21 cellular contexts compared by ENCODE assay signal in genomic region chr17:4667166-4667565, GRCh38. TPM values are rescaled to one million over a fixed set of nuclear protein-coding genes. Genes with fewer than 3 reads are reported as not detected.
DNase-seq lines count a peak whose midpoint lies in the region; ATAC-seq and TF ChIP-seq lines count a peak whose summit lies in the region.
"Had no signal": no experiment of that assay in that cellular context is flagged by ENCODE, and none has a peak within 500 bp of the region (broad histone marks: within the 10 kb centered on the region; RNA-seq: fewer than 3 reads in every experiment).

No MANE protein-coding gene starts in this region.

- H3K9me2 ChIP-seq in neural cell (ENCODE audit: insufficient read depth, low read length): no peaks in the 10 kb centered on the region

- peak; percentile 51 for TF ChIP-seq EP300 in neural cell (conservative IDR thresholded peaks at IDR 0.05; ENCODE audit: poor library complexity, severe bottlenecking)

- no peak overlapping the region for H3K4me3 Mint-ChIP-seq in dendritic cell treated with granulocyte-macrophage colony-stimulating factor and Interleukin-4, amounts not matched to agents 40 ng/mL and 50 ng/mL, for 4 days
- no peak overlapping the region for H3K4me3 Mint-ChIP-seq in stimulated activated memory B cell treated with anti-CD40 and anti-IgM and Interleukin-4, amounts not matched to agents 10 μg/mL and 1 μg/mL and 100 μg/mL, for 72 hours
- H3K4me3 Mint-ChIP-seq in endodermal cell (no peak overlapping the region), CD14-positive monocyte (no peak overlapping the region)
- H3K4me3 Mint-ChIP-seq: B cell; CD4-positive, alpha-beta memory T cell had no signal

- DNase-seq in NCI-H460 (ENCODE audit: extremely low read depth, low read depth) (peak; percentile 41), endodermal cell (no peak), medulla oblongata (ENCODE audit: extremely low spot score) (no peak), CD14-positive monocyte (ENCODE audit: low spot score) (no peak)
- DNase-seq: 8988T; ACHN; Caco-2; Calu3; CD4-positive, alpha-beta memory T cell; CD4-positive, CD25-positive, alpha-beta regulatory T cell; DMS79 treated with DMSO at 0.1 percent for 48 hours; GF-D8 had no signal

- H3K4me2 ChIP-seq in neural cell (ENCODE audit: low read length): no peak overlapping the region
- H3K4me2 ChIP-seq: BLaER1 treated with 17β-estradiol and CSF1 and Interleukin-3, amounts not matched to agents 10 nM and 100 nM had no signal

- ATAC-seq in stimulated activated memory B cell treated with anti-CD40 and anti-IgM and Interleukin-4, amounts not matched to agents 10 μg/mL and 1 μg/mL and 100 μg/mL, for 72 hours: no peak

- H2AFZ ChIP-seq in neural cell (ENCODE audit: low read depth, low read length): no peak overlapping the region

- TF ChIP-seq CTCF in neural cell (IDR thresholded peaks at IDR 0.05; ENCODE audit: poor library complexity, severe bottlenecking) (no peak), endodermal cell (conservative IDR thresholded peaks at IDR 0.05) (no peak), CD14-positive monocyte (IDR thresholded peaks at IDR 0.05) (no peak)

- H3K36me3 ChIP-seq in neural cell (ENCODE audit: insufficient read depth, low read length) (no peaks in the 10 kb centered on the region), endodermal cell (ENCODE audit: control insufficient read depth, insufficient read depth, low read length) (peaks cover 24% of the 10 kb centered on the region)

- intact Hi-C loops in dendritic cell treated with granulocyte-macrophage colony-stimulating factor and Interleukin-4, amounts not matched to agents 40 ng/mL and 50 ng/mL, for 4 days (cut with micrococcal nuclease): no loop called here
- intact Hi-C loops in CD14-positive monocyte (cut with micrococcal nuclease): no loop called here

- WGBS in endodermal cell (ENCODE audit: insufficient coverage in 1 of 2, insufficient read length in 1 of 2), 2 experiments: 89 to 93% methylated on average over 1 to 4 of the region's 4 CpGs

- peak overlapping the region; percentile 51 for H3K27ac Mint-ChIP-seq in dendritic cell treated with granulocyte-macrophage colony-stimulating factor and Interleukin-4, amounts not matched to agents 40 ng/mL and 50 ng/mL, for 4 days
- no peak overlapping the region for H3K27ac Mint-ChIP-seq in stimulated activated memory B cell treated with anti-CD40 and anti-IgM and Interleukin-4, amounts not matched to agents 10 μg/mL and 1 μg/mL and 100 μg/mL, for 72 hours
- H3K27ac Mint-ChIP-seq in endodermal cell (no peak overlapping the region), CD14-positive monocyte (no peak overlapping the region)
- H3K27ac Mint-ChIP-seq: B cell; CD4-positive, CD25-positive, alpha-beta regulatory T cell had no signal

- H3F3A ChIP-seq in neural cell (ENCODE audit: insufficient read depth, low read length, poor library complexity, severe bottlenecking): no peaks in the 10 kb centered on the region

- H3K27me3 ChIP-seq in neural cell (ENCODE audit: insufficient read depth, low read depth, low read length) (no peaks in the 10 kb centered on the region), endodermal cell (ENCODE audit: control insufficient read depth, insufficient read depth, low read length, poor library complexity, severe bottlenecking) (no peaks in the 10 kb centered on the region)
- H3K27me3 ChIP-seq: BLaER1 treated with 17β-estradiol and CSF1 and Interleukin-3, amounts not matched to agents 10 nM and 100 nM had no signal

- H3K79me2 ChIP-seq in neural cell (replicated peaks; ENCODE audit: insufficient read depth, low read length): no peaks in the 10 kb centered on the region

- TF ChIP-seq RAD21 in neural cell (conservative IDR thresholded peaks at IDR 0.05): no peak

- H3K36me3 Mint-ChIP-seq in dendritic cell treated with granulocyte-macrophage colony-stimulating factor and Interleukin-4, amounts not matched to agents 40 ng/mL and 50 ng/mL, for 4 days (ENCODE audit: low read depth): peaks cover 23% of the 10 kb centered on the region
- H3K36me3 Mint-ChIP-seq in stimulated activated memory B cell treated with anti-CD40 and anti-IgM and Interleukin-4, amounts not matched to agents 10 μg/mL and 1 μg/mL and 100 μg/mL, for 72 hours: peaks cover 23% of the 10 kb centered on the region
- H3K36me3 Mint-ChIP-seq in endodermal cell (ENCODE audit: low read depth): peaks cover 20% of the 10 kb centered on the region
- peaks cover 17 to 19% of the 10 kb centered on the region in 2 donors for H3K36me3 Mint-ChIP-seq in CD14-positive monocyte

- H3K4me3 ChIP-seq in neural cell (ENCODE audit: low read length) (no peak overlapping the region), endodermal cell (ENCODE audit: low read length) (no peak overlapping the region)
- H3K4me3 ChIP-seq: BLaER1 treated with 17β-estradiol and CSF1 and Interleukin-3, amounts not matched to agents 10 nM and 100 nM had no signal

- no peaks in the 10 kb centered on the region for H3K9me3 ChIP-seq in neural cell (ENCODE audit: low read length)
- H3K9me3 ChIP-seq in endodermal cell (ENCODE audit: control insufficient read depth, low read length): no peaks in the 10 kb centered on the region
- H3K9me3 ChIP-seq: BLaER1 treated with 17β-estradiol and CSF1 and Interleukin-3, amounts not matched to agents 10 nM and 100 nM; Caco-2 had no signal

- H3K9me3 Mint-ChIP-seq in dendritic cell treated with granulocyte-macrophage colony-stimulating factor and Interleukin-4, amounts not matched to agents 40 ng/mL and 50 ng/mL, for 4 days: no peaks in the 10 kb centered on the region
- no peaks in the 10 kb centered on the region for H3K9me3 Mint-ChIP-seq in stimulated activated memory B cell treated with anti-CD40 and anti-IgM and Interleukin-4, amounts not matched to agents 10 μg/mL and 1 μg/mL and 100 μg/mL, for 72 hours
- no peaks in the 10 kb centered on the region for H3K9me3 Mint-ChIP-seq in endodermal cell
- peaks cover 0 to 1% (median 0%) of the 10 kb centered on the region in 7 donors for H3K9me3 Mint-ChIP-seq in CD14-positive monocyte
- H3K9me3 Mint-ChIP-seq: CD4-positive, CD25-positive, alpha-beta regulatory T cell had no signal

- peaks cover 61% of the 10 kb centered on the region for H3K4me1 Mint-ChIP-seq in dendritic cell treated with granulocyte-macrophage colony-stimulating factor and Interleukin-4, amounts not matched to agents 40 ng/mL and 50 ng/mL, for 4 days (ENCODE audit: low read depth)
- no peaks in the 10 kb centered on the region for H3K4me1 Mint-ChIP-seq in stimulated activated memory B cell treated with anti-CD40 and anti-IgM and Interleukin-4, amounts not matched to agents 10 μg/mL and 1 μg/mL and 100 μg/mL, for 72 hours
- H3K4me1 Mint-ChIP-seq in endodermal cell (no peaks in the 10 kb centered on the region), CD14-positive monocyte (peaks cover 4% of the 10 kb centered on the region)
- H3K4me1 Mint-ChIP-seq: B cell; CD4-positive, CD25-positive, alpha-beta regulatory T cell had no signal

- H4K20me1 ChIP-seq in neural cell (ENCODE audit: insufficient read depth): no peaks in the 10 kb centered on the region

- H3K9ac ChIP-seq in neural cell (ENCODE audit: low read length): no peak overlapping the region
- H3K9ac ChIP-seq in endodermal cell (ENCODE audit: extremely low read depth, low read length, poor library complexity, severe bottlenecking): no peak overlapping the region
- H3K9ac ChIP-seq: BLaER1 treated with 17β-estradiol and CSF1 and Interleukin-3, amounts not matched to agents 10 nM and 100 nM had no signal

- peaks cover 14% of the 10 kb centered on the region for H3K27me3 Mint-ChIP-seq in dendritic cell treated with granulocyte-macrophage colony-stimulating factor and Interleukin-4, amounts not matched to agents 40 ng/mL and 50 ng/mL, for 4 days
- H3K27me3 Mint-ChIP-seq in stimulated activated memory B cell treated with anti-CD40 and anti-IgM and Interleukin-4, amounts not matched to agents 10 μg/mL and 1 μg/mL and 100 μg/mL, for 72 hours: peaks cover 8% of the 10 kb centered on the region
- no peaks in the 10 kb centered on the region for H3K27me3 Mint-ChIP-seq in endodermal cell (ENCODE audit: insufficient read depth)
- peaks cover 10 to 32% (median 11%) of the 10 kb centered on the region in 3 donors for H3K27me3 Mint-ChIP-seq in CD14-positive monocyte (ENCODE audit: low read depth in 3 of 3)
- H3K27me3 Mint-ChIP-seq: CD4-positive, alpha-beta memory T cell had no signal

- no peak overlapping the region for H3K27ac ChIP-seq in neural cell (ENCODE audit: low read length)
- H3K27ac ChIP-seq in endodermal cell (ENCODE audit: low read depth, low read length): no peak overlapping the region
- H3K27ac ChIP-seq: BLaER1 treated with 17β-estradiol and CSF1 and Interleukin-3, amounts not matched to agents 10 nM and 100 nM; C4-2B had no signal

- no peaks in the 10 kb centered on the region for H3K4me1 ChIP-seq in endodermal cell (ENCODE audit: control insufficient read depth, insufficient read depth, low read length)
- H3K4me1 ChIP-seq: BLaER1 treated with 17β-estradiol and CSF1 and Interleukin-3, amounts not matched to agents 10 nM and 100 nM; Caco-2 had no signal

TF ChIP-seq in neural cell, 6 proteins besides CTCF, POLR2A, EP300 and RAD21:
- no peak for TF ChIP-seq SMC3 (conservative IDR thresholded peaks at IDR 0.05; ENCODE audit: poor library complexity)
- TF ChIP-seq POLR2AphosphoS5 (IDR thresholded peaks at IDR 0.05): peak; percentile 59

RNA-seq across cellular contexts. Expression of gene ALOX15, which starts 25.7 kb away (rescaled TPM):
- 2.1 and 2.3 TPM in 2 replicates for total RNA-seq in NCI-H460 (2014; rRNA removed; shearing (Covaris generic))
- 7.4 and 11.9 TPM in 2 replicates for polyA plus RNA-seq in NCI-H460 (2014; cell fraction: nucleus; rRNA removed)
- polyA plus RNA-seq in neural cell (0.12 and 0.16 TPM in 2 replicates), CD14-positive monocyte (under 1 TPM; 0.05 to 0.13 TPM)
- 0.24 TPM in 1 of 2 replicates, not detected in the other for polyA minus RNA-seq in neural cell
- total RNA-seq in endodermal cell: not detected
- polyA plus RNA-seq in endodermal cell (2013, experiment 1 of 2): 0.18 TPM
- not detected for polyA plus RNA-seq in endodermal cell (2013, experiment 2 of 2)
- total RNA-seq: A673; B cell; CD4-positive, CD25-positive, alpha-beta regulatory T cell had no signal
- polyA plus RNA-seq: AG04450; BJ; CD4-positive, alpha-beta memory T cell; CD4-positive, CD25-positive, alpha-beta regulatory T cell had no signal

RNA-seq across cellular contexts. Expression of gene PELP1, which starts 36.8 kb away (rescaled TPM):
- 58.2 and 61.8 TPM in 2 replicates for total RNA-seq in NCI-H460 (2014; rRNA removed; shearing (Covaris generic))
- polyA plus RNA-seq in NCI-H460 (2014; cell fraction: nucleus; rRNA removed): 62.6 and 104 TPM in 2 replicates
- polyA plus RNA-seq in neural cell: 15.9 and 24.7 TPM in 2 replicates
- 62.6 and 63.0 TPM in 2 replicates for polyA minus RNA-seq in neural cell
- 100 to 1,000 TPM; 108 to 123 TPM for total RNA-seq in endodermal cell
- polyA plus RNA-seq in endodermal cell (2013, experiment 1 of 2): 81.5 TPM
- 68.1 TPM for polyA plus RNA-seq in endodermal cell (2013, experiment 2 of 2)
- 1 to 10 TPM; 1.3 to 2.6 TPM for polyA plus RNA-seq in CD14-positive monocyte

RNA-seq across cellular contexts. Expression of gene ARRB2, which starts 43.3 kb away (rescaled TPM):
- 28.8 and 32.9 TPM in 2 replicates for total RNA-seq in NCI-H460 (2014; rRNA removed; shearing (Covaris generic))
- polyA plus RNA-seq in NCI-H460 (2014; cell fraction: nucleus; rRNA removed): 32.5 and 32.6 TPM in 2 replicates
- polyA plus RNA-seq in neural cell (28.3 and 34.1 TPM in 2 replicates), CD14-positive monocyte (100 to 1,000 TPM; 134 to 150 TPM)
- 19.7 and 24.7 TPM in 2 replicates for polyA minus RNA-seq in neural cell
- 10 to 100 TPM; 45.3 to 51.8 TPM for total RNA-seq in endodermal cell
- 61.5 TPM for polyA plus RNA-seq in endodermal cell (2013, experiment 1 of 2)
- polyA plus RNA-seq in endodermal cell (2013, experiment 2 of 2): 53.9 TPM
